In the genomic region with DNA sequence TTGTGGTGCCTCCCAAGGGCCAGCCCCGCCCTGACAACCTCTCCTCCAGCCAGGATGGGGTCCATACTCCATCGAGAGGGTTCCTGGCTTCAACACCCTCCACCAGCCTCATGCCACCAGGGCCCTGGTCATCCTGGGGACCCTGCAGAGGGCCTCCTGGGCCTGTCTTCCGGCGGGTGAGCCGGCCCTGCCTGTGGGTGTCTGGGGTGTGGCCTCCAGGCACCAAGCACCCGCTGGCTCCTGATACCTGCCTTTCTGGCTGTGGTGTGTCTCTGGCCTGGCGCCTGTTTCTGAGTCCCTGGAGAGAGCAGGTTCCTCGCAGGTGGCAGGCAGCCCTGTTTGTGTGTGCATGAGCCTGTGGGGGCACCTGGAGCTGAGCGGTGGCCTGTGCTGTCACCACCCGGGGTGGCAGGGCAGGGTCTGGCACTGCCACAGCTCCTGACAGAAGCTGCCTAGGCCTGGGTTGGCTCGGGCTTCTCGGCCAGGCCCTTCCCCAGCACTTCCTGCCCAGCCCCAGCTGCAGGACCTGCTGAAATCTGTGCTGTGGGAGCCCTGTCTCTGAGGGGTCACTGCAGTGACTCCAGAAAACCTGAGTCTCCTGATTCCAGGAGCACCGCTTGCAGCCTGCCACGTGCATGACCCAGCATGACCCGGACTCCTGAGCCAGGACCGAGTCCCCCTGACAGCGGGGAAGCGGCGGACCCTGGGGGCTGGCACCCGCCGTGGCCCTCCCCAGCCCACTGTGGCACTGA, we compare ENCODE assay signal across 6 cellular contexts. TPM values are rescaled to one million over a fixed set of nuclear protein-coding genes. Genes with fewer than 3 reads are reported as not detected.
DNase-seq lines count a peak whose midpoint lies in the region; ATAC-seq and TF ChIP-seq lines count a peak whose summit lies in the region.

No MANE protein-coding gene starts in this region.

- peak; percentile 16 for TF ChIP-seq POLR2A in prostate gland (IDR thresholded peaks at IDR 0.05)

- ATAC-seq in HG03175 (IDR thresholded peaks at IDR 0.05; ENCODE audit: unreplicated experiment) = peak; percentile 34

- no peak overlapping the region for H3K4me3 ChIP-seq in prostate gland

- intact Hi-C loops in prostate gland (cut with DNase I) = no loop called here

- WGBS in prostate gland = 52% methylated on average over 20 of the region's 21 CpGs

- H3K27me3 ChIP-seq in prostate gland (replicated peaks; ENCODE audit: insufficient read depth) = no peaks in the 10 kb centered on the region

- DNase-seq in activated T-cell treated with anti-CD3 and anti-CD28 coated beads, Interleukin-2, amount 50 U/mL, for 48 hours = peak; percentile 71 to 77
- DNase-seq in prostate gland (ENCODE audit: low spot score) = peak; percentile 83
- DNase-seq in occipital lobe (lab: John Stamatoyannopoulos, UW) = no peak
- DNase-seq in NCI-H1092 treated with DMSO at 0.1 percent for 48 hours (lab: John Stamatoyannopoulos, UW) = no peak
- DNase-seq in NCI-H1105 treated with DMSO at 0.1 percent for 48 hours (lab: John Stamatoyannopoulos, UW) = no peak

- peaks cover 23% of the 10 kb centered on the region for H3K4me1 ChIP-seq in prostate gland (replicated peaks)

- peak overlapping the region; percentile 69 to 74 for H3K27ac ChIP-seq in prostate gland

- no peak for TF ChIP-seq CTCF in prostate gland (IDR thresholded peaks at IDR 0.05)

- H3K9me3 ChIP-seq in prostate gland = no peaks in the 10 kb centered on the region

- no peaks in the 10 kb centered on the region for H3K36me3 ChIP-seq in prostate gland

RNA-seq across cellular contexts. Expression of gene ADAM8, which starts 18.4 kb away (rescaled TPM):
- total RNA-seq in prostate gland (1 to 10 TPM; 7.2 to 7.4 TPM), occipital lobe (1.7 TPM)

RNA-seq across cellular contexts. Expression of gene VENTX, which starts 20.6 kb away (rescaled TPM):
- total RNA-seq in prostate gland (1 to 10 TPM in 1 of 2 donors, under 1 TPM in 1; 0.18 to 1.8 TPM), occipital lobe (not detected)

RNA-seq across cellular contexts. Expression of gene UTF1, which starts 28.2 kb away (rescaled TPM):
- total RNA-seq in prostate gland = 1 to 10 TPM in 1 of 2 donors, not detected in 1; 9.2 TPM
- total RNA-seq in occipital lobe = not detected

RNA-seq across cellular contexts. Expression of gene TUBGCP2, which starts 50.4 kb away (rescaled TPM):
- total RNA-seq in prostate gland (10 to 100 TPM; 53.5 to 78.5 TPM), occipital lobe (42.4 TPM)

RNA-seq across cellular contexts. Expression of gene ZNF511, which starts 50.5 kb away (rescaled TPM):
- total RNA-seq in prostate gland (10 to 100 TPM; 52.8 to 57.6 TPM), occipital lobe (7.5 TPM)

Comparison
In these comparisons a context has a peak if more than half of its experiments do, and no peak if none do; other contexts are left out.
1. DNase-seq: peak in activated T-cell treated with anti-CD3 and anti-CD28 coated beads, Interleukin-2, amount 50 U/mL, for 48 hours (2 of 2) and prostate gland (single experiment); none in occipital lobe (single experiment), NCI-H1092 treated with DMSO at 0.1 percent for 48 hours (single experiment) and NCI-H1105 treated with DMSO at 0.1 percent for 48 hours (single experiment).